In genomic region chr1:41918450-41919043, GRCh38 we compare ENCODE assay signal across 8 cellular contexts. TPM values are rescaled to one million over a fixed set of nuclear protein-coding genes. Genes with fewer than 3 reads are reported as not detected.
DNase-seq lines count a peak whose midpoint lies in the region; ATAC-seq and TF ChIP-seq lines count a peak whose summit lies in the region.

Gene HIVEP3, minus strand, starts transcription at chr1:41918922.

- no peaks in the 10 kb centered on the region for H4K20me1 ChIP-seq in HCT116 (ENCODE audit: insufficient read depth)

- no peak within 1 kb of the TSS for H4K91ac ChIP-seq in mesenchymal stem cell (ENCODE audit: low read length)

- H3K79me2 ChIP-seq in HCT116 (ENCODE audit: insufficient read depth, low read length) = no peaks in the 10 kb centered on the region

- H3K9me3 Mint-ChIP-seq in effector memory CD8-positive, alpha-beta T cell = no peaks in the 10 kb centered on the region

- peak within 1 kb of the TSS; percentile 93 for H2AFZ ChIP-seq in HCT116 (ENCODE audit: low read depth, low read length, poor library complexity, severe bottlenecking)
- H2AFZ ChIP-seq in mesenchymal stem cell (ENCODE audit: low read depth, low read length) = peak within 1 kb of the TSS; percentile 90

- peak; percentile 29; the same call in 1 of the 2 replicates for TF ChIP-seq RAD21 in HCT116 (IDR thresholded peaks at IDR 0.05; ENCODE audit: low read depth)

- CTCF ChIA-PET in HCT116 (lab: Charles Lee) (no interaction called here), RWPE1 (lab: Yijun Ruan, JAX) (interaction anchor here (0.6 kb wide), 1 partner anchor 495 kb away, joined by 3 read pairs; no protein-coding TSS in a partner anchor)

- peak within 1 kb of the TSS; percentile 76 to 82 for H3K4me3 Mint-ChIP-seq in effector memory CD8-positive, alpha-beta T cell

- TF ChIP-seq CTCF in AG10803 (conservative IDR thresholded peaks at IDR 0.05; ENCODE audit: low read length) = peak; percentile 50
- TF ChIP-seq CTCF in HCT116 (IDR thresholded peaks at IDR 0.05 in 2 of 3, conservative IDR thresholded peaks at IDR 0.05 in 1 of 3; ENCODE audit: borderline replicate concordance in 1 of 3, insufficient read depth in 1 of 3, low read depth in 2 of 3, low read length in 2 of 3) = peak; percentile 2 to 33 (median 14); a peak in 1 of 6 replicates
- TF ChIP-seq CTCF in RWPE1 (conservative IDR thresholded peaks at IDR 0.05; ENCODE audit: low read depth) = 0 out of 2 replicates have a peak, but pooled peaks have one; percentile 11
- TF ChIP-seq CTCF in upper lobe of right lung (IDR thresholded peaks at IDR 0.05) = peak; percentile 18

- H3K79me1 ChIP-seq in mesenchymal stem cell (replicated peaks; ENCODE audit: low read length, poor library complexity, severe bottlenecking) = peaks cover 22% of the 10 kb centered on the region

- H2BK5ac ChIP-seq in mesenchymal stem cell (ENCODE audit: low read depth, low read length, poor library complexity, severe bottlenecking) = no peak within 1 kb of the TSS

- H3K4me1 ChIP-seq in HCT116 (ENCODE audit: control insufficient read depth in 1 of 2, insufficient read depth in 2 of 2, low read length in 2 of 2) (peaks cover 38 to 60% of the 10 kb centered on the region in 2 experiments), mesenchymal stem cell (ENCODE audit: control insufficient read depth, insufficient read depth, low read depth, low read length) (peaks cover 26% of the 10 kb centered on the region), upper lobe of right lung (peaks cover 33% of the 10 kb centered on the region)

- no peak within 1 kb of the TSS for H2AK5ac ChIP-seq in mesenchymal stem cell (ENCODE audit: low read length, severe bottlenecking)

- H3K27me3 ChIP-seq in HCT116 (ENCODE audit: insufficient read depth, low read length) = no peaks in the 10 kb centered on the region
- peaks cover 0 to 7% of the 10 kb centered on the region in 2 experiments for H3K27me3 ChIP-seq in mesenchymal stem cell (ENCODE audit: control insufficient read depth in 1 of 2, insufficient read depth in 1 of 2, low read length in 2 of 2)
- H3K27me3 ChIP-seq in upper lobe of right lung = no peaks in the 10 kb centered on the region

- H3K27me3 Mint-ChIP-seq in effector memory CD8-positive, alpha-beta T cell = no peaks in the 10 kb centered on the region

- peak within 1 kb of the TSS; percentile 41; the same call in 1 of the 2 replicates for H3K27ac ChIP-seq in HCT116 (ENCODE audit: low read depth, low read length)
- H3K27ac ChIP-seq in RWPE1 = no peak within 1 kb of the TSS
- peak within 1 kb of the TSS; percentile 73 for H3K27ac ChIP-seq in mesenchymal stem cell (ENCODE audit: low read length, poor library complexity, severe bottlenecking)
- H3K27ac ChIP-seq in upper lobe of right lung = peak within 1 kb of the TSS; percentile 38

- H3K4ac ChIP-seq in mesenchymal stem cell (ENCODE audit: low read depth in 1 of 2, low read length in 2 of 2) = no peak within 1 kb of the TSS

- peaks cover 0 to 3% of the 10 kb centered on the region in 2 experiments; a peak in 1 of 4 replicates for H3K9me3 ChIP-seq in HCT116 (ENCODE audit: control insufficient read depth in 1 of 2, insufficient read depth in 1 of 2, low read depth in 1 of 2, low read length in 2 of 2)
- no peaks in the 10 kb centered on the region for H3K9me3 ChIP-seq in mesenchymal stem cell (ENCODE audit: control insufficient read depth, low read length)
- H3K9me3 ChIP-seq in upper lobe of right lung = no peaks in the 10 kb centered on the region

- H2BK15ac ChIP-seq in mesenchymal stem cell (ENCODE audit: low read depth, poor library complexity, severe bottlenecking) = no peak within 1 kb of the TSS

- H4K8ac ChIP-seq in mesenchymal stem cell (ENCODE audit: low read length) = no peak within 1 kb of the TSS

- peak within 1 kb of the TSS; percentile 92 to 94 for H3K27ac Mint-ChIP-seq in effector memory CD8-positive, alpha-beta T cell

- no TSS peak for BruUV-seq in HCT116 (replicated peaks; lab: Mats Ljungman, UMichigan)

- H2BK120ac ChIP-seq in mesenchymal stem cell (ENCODE audit: low read depth, low read length) = no peak within 1 kb of the TSS

- TF ChIP-seq POLR2A in HCT116 (IDR thresholded peaks at IDR 0.05; ENCODE audit: borderline replicate concordance, extremely low read depth, insufficient read depth, insufficient read length) = no peak

- H3K4me2 ChIP-seq in HCT116 (ENCODE audit: low read length) = peak within 1 kb of the TSS; percentile 94
- H3K4me2 ChIP-seq in mesenchymal stem cell (ENCODE audit: low read length, poor library complexity, severe bottlenecking) = peak within 1 kb of the TSS; percentile 85

- peak; percentile 25 for DNase-seq in AG10803 (ENCODE audit: low read depth)
- DNase-seq in HCT116 (ENCODE audit: low read depth, low spot score) = no peak
- peak; percentile 44 for DNase-seq in RWPE1 (ENCODE audit: low spot score)
- no peak for DNase-seq in effector memory CD8-positive, alpha-beta T cell
- peak; percentile 63 for DNase-seq in mesenchymal stem cell
- no peak for DNase-seq in upper lobe of right lung
- no peak for DNase-seq in UCSD-AML1 (lab: John Stamatoyannopoulos, UW; ENCODE audit: unreplicated experiment)
- DNase-seq in HuH-7.5 (ENCODE audit: low spot score) = no peak

- H3K36me3 ChIP-seq in HCT116 (ENCODE audit: control insufficient read depth in 1 of 2, insufficient read depth in 2 of 2, low read length in 2 of 2) (no peaks in the 10 kb centered on the region), mesenchymal stem cell (ENCODE audit: control insufficient read depth in 1 of 2, insufficient read depth in 2 of 2, low read depth in 1 of 2, low read length in 2 of 2) (no peaks in the 10 kb centered on the region), upper lobe of right lung (no peaks in the 10 kb centered on the region)

- H3K36me3 Mint-ChIP-seq in effector memory CD8-positive, alpha-beta T cell (ENCODE audit: insufficient read depth) = peaks cover 15% of the 10 kb centered on the region

- peak within 1 kb of the TSS in 1 of 2 experiments; percentile 70 for H3K18ac ChIP-seq in mesenchymal stem cell (ENCODE audit: low read depth in 1 of 2, low read length in 2 of 2)

- peak within 1 kb of the TSS; percentile 55 for H3K9ac ChIP-seq in HCT116 (ENCODE audit: low read length)
- peak within 1 kb of the TSS; percentile 74 for H3K9ac ChIP-seq in mesenchymal stem cell (ENCODE audit: low read length)

- ATAC-seq in HCT116 (peak; percentile 64), upper lobe of right lung (no peak)
- no peak for ATAC-seq in effector memory CD8-positive, alpha-beta T cell (replicated peaks)

- no peaks in the 10 kb centered on the region for H3K9me2 ChIP-seq in HCT116 (ENCODE audit: insufficient read depth)

- peak within 1 kb of the TSS in 1 of 2 experiments; percentile 53 for H3K14ac ChIP-seq in mesenchymal stem cell (ENCODE audit: low read length in 2 of 2)

- peak within 1 kb of the TSS in 1 of 2 experiments; percentile 81 for H2BK12ac ChIP-seq in mesenchymal stem cell (ENCODE audit: low read length in 2 of 2)

- intact Hi-C loops in HCT116 (cut with micrococcal nuclease) = loop anchor here (2.0 kb wide), 1 partner anchor 36 kb away; no protein-coding TSS in a partner anchor
- intact Hi-C loops in upper lobe of right lung (cut with DNase I) = no loop called here

- peaks cover 56 to 71% of the 10 kb centered on the region in 2 donors for H3K4me1 Mint-ChIP-seq in effector memory CD8-positive, alpha-beta T cell (ENCODE audit: low read depth in 2 of 2)

- peak within 1 kb of the TSS; percentile 67 for H3K4me3 ChIP-seq in AG10803 (ENCODE audit: low read length)
- peak within 1 kb of the TSS; percentile 51 to 63 for H3K4me3 ChIP-seq in HCT116 (replicated peaks in 1 of 2; ENCODE audit: low read depth in 1 of 2, low read length in 2 of 2)
- H3K4me3 ChIP-seq in mesenchymal stem cell (ENCODE audit: insufficient read depth in 1 of 2, low read depth in 1 of 2, low read length in 2 of 2) = peak within 1 kb of the TSS; percentile 66 to 80
- H3K4me3 ChIP-seq in upper lobe of right lung = peak within 1 kb of the TSS; percentile 60

- POLR2A ChIA-PET in HCT116 (lab: Charles Lee) = no interaction called here
- POLR2A ChIA-PET in RWPE1 (lab: Yijun Ruan, JAX; ENCODE audit: low non-redundant PET) = no interaction called here

- whole genome bisulfite sequencing in mesenchymal stem cell = 7% methylated on average over 13 of the region's 15 CpGs

- RAD21 ChIA-PET in HCT116 (lab: Charles Lee; ENCODE audit: low non-redundant PET in 1 of 2, low total read pairs in 2 of 2, uncharacterized antibody in 2 of 2, unreplicated experiment in 2 of 2) = no interaction called here

- peak within 1 kb of the TSS in 1 of 2 experiments; percentile 81 for H3K23ac ChIP-seq in mesenchymal stem cell (ENCODE audit: low read length in 2 of 2)

TF ChIP-seq in HCT116, 20 proteins besides CTCF, POLR2A, EP300 and RAD21 (continues in another document):
- TF ChIP-seq ZFX (IDR thresholded peaks at IDR 0.05) = no peak
- TF ChIP-seq EGR1 (IDR thresholded peaks at IDR 0.05; ENCODE audit: low read depth) = no peak
- peak; percentile 33; the same call in 1 of the 2 replicates for TF ChIP-seq SP1 (IDR thresholded peaks at IDR 0.05; ENCODE audit: low read depth)
- no peak for TF ChIP-seq ELF1 (IDR thresholded peaks at IDR 0.05; ENCODE audit: borderline replicate concordance, low read depth)
- no peak for TF ChIP-seq EZH2 (IDR thresholded peaks at IDR 0.05)
- TF ChIP-seq REST (IDR thresholded peaks at IDR 0.05; ENCODE audit: low read depth) = no peak

RNA-seq across cellular contexts. Expression of gene HIVEP3, which starts in this region (rescaled TPM):
- total RNA-seq in HCT116 (2021; ENCODE audit: unreplicated experiment) = 7.1 TPM
- polyA plus RNA-seq in HCT116 (2012) = 4.2 and 6.0 TPM in 2 replicates
- 3.5 TPM for polyA plus RNA-seq in mesenchymal stem cell (2013, experiment 1 of 2)
- polyA plus RNA-seq in mesenchymal stem cell (2013, experiment 2 of 2) = 3.6 TPM
- 16.6 TPM for total RNA-seq in upper lobe of right lung

Comparison
In these comparisons a context has a peak if more than half of its experiments do, and no peak if none do; other contexts are left out.
1. DNase-seq: peak in AG10803 (single experiment), RWPE1 (single experiment) and mesenchymal stem cell (single experiment); none in HCT116 (single experiment), effector memory CD8-positive, alpha-beta T cell (0 of 3), upper lobe of right lung (single experiment), UCSD-AML1 (single experiment) and HuH-7.5 (single experiment).
2. Peak in every context shown above with its lines, with median percentiles within 50 percentile points of each other: H3K4me3 ChIP-seq and CTCF ChIP-seq.